In genomic region chr1:110344152-110344551, GRCh38 we compare ENCODE assay signal across 14 cellular contexts. TPM values are rescaled to one million over a fixed set of nuclear protein-coding genes. Genes with fewer than 3 reads are reported as not detected.
DNase-seq lines count a peak whose midpoint lies in the region; ATAC-seq and TF ChIP-seq lines count a peak whose summit lies in the region.
"Had no signal": no experiment of that assay in that cellular context is flagged by ENCODE, and none has a peak within 500 bp of the region (broad histone marks: within the 10 kb centered on the region; RNA-seq: fewer than 3 reads in every experiment).

No MANE protein-coding gene starts in this region.

- H3K79me1 ChIP-seq in mesenchymal stem cell (replicated peaks; ENCODE audit: low read length, poor library complexity, severe bottlenecking) = no peaks in the 10 kb centered on the region

- no peak for TF ChIP-seq POLR2A in vagina (IDR thresholded peaks at IDR 0.05)

- intact Hi-C loops in vagina (cut with DNase I) = loop anchor here (5.0 kb wide), 1 partner anchor 63 kb away; the partner anchor contains the start of gene LAMTOR5

- no peak for DNase-seq in HAP-1 (ENCODE audit: low spot score in 2 of 2)
- DNase-seq in mesenchymal stem cell = no peak
- DNase-seq in caudate nucleus (lab: John Stamatoyannopoulos, UW) = no peak
- DNase-seq in vagina (ENCODE audit: extremely low spot score in 2 of 2) = no peak
- no peak for DNase-seq in GM10248 (ENCODE audit: extremely low spot score)
- DNase-seq: activated CD8-positive, alpha-beta memory T cell treated with anti-CD3 and anti-CD28 coated beads, Interleukin-2, amount 50 U/mL, for 48 hours; HFFc6; NCI-H69; transverse colon had no signal

- CTCF ChIA-PET in GM10248 (lab: Yijun Ruan, JAX) = interaction anchor here (2.7 kb wide), 1 partner anchor 69 kb away, joined by 9 read pairs; no protein-coding TSS in a partner anchor

- no peak for TF ChIP-seq CTCF in vagina (IDR thresholded peaks at IDR 0.05)
- TF ChIP-seq CTCF in GM10248 (IDR thresholded peaks at IDR 0.05; ENCODE audit: control extremely low read depth, extremely low read depth, low read depth, missing control alignments) = no peak

- H2AFZ ChIP-seq in mesenchymal stem cell (ENCODE audit: low read depth, low read length) = no peak overlapping the region

- H3K23ac ChIP-seq in mesenchymal stem cell (ENCODE audit: low read length in 2 of 2) = no peak overlapping the region

- no peak overlapping the region for H4K91ac ChIP-seq in mesenchymal stem cell (ENCODE audit: low read length)

- no peaks in the 10 kb centered on the region for H3K36me3 Mint-ChIP-seq in activated T-helper 17 cell treated with anti-CD3 and anti-CD28 coated beads, Interleukin-2, amount 50 U/mL, for 72 hours (ENCODE audit: low read depth)

- H3K27ac Mint-ChIP-seq in activated T-helper 17 cell treated with anti-CD3 and anti-CD28 coated beads, Interleukin-2, amount 50 U/mL, for 72 hours = peak overlapping the region; percentile 85
- H3K27ac Mint-ChIP-seq: progenitor cell of endocrine pancreas had no signal

- H3K27me3 ChIP-seq in BLaER1 (no peaks in the 10 kb centered on the region), HAP-1 (ENCODE audit: low read depth) (no peaks in the 10 kb centered on the region), mesenchymal stem cell (ENCODE audit: control insufficient read depth in 1 of 2, insufficient read depth in 1 of 2, low read length in 2 of 2) (no peaks in the 10 kb centered on the region), vagina (no peaks in the 10 kb centered on the region)
- H3K27me3 ChIP-seq: transverse colon had no signal

- H2BK5ac ChIP-seq in mesenchymal stem cell (ENCODE audit: low read depth, low read length, poor library complexity, severe bottlenecking) = no peak overlapping the region

- peak overlapping the region; percentile 79; the same call in 1 of the 2 replicates for H3K4me3 ChIP-seq in BLaER1
- H3K4me3 ChIP-seq in HAP-1 = peak overlapping the region; percentile 97
- peak overlapping the region in 1 of 2 experiments; percentile 2 for H3K4me3 ChIP-seq in mesenchymal stem cell (ENCODE audit: insufficient read depth in 1 of 2, low read depth in 1 of 2, low read length in 2 of 2)
- H3K4me3 ChIP-seq in vagina = no peak overlapping the region

- H3K27ac ChIP-seq in BLaER1 (no peak overlapping the region), mesenchymal stem cell (ENCODE audit: low read length, poor library complexity, severe bottlenecking) (no peak overlapping the region), caudate nucleus (ENCODE audit: low read depth, low read length) (no peak overlapping the region), vagina (no peak overlapping the region)
- H3K27ac ChIP-seq: transverse colon had no signal

- in situ Hi-C loops in HAP-1 (cut with MboI; ENCODE audit: low sequenced_read_pairs) = no loop called here

- H3K9me3 Mint-ChIP-seq in activated T-helper 17 cell treated with anti-CD3 and anti-CD28 coated beads, Interleukin-2, amount 50 U/mL, for 72 hours = no peaks in the 10 kb centered on the region
- H3K9me3 Mint-ChIP-seq: HFFc6 had no signal

- H3K18ac ChIP-seq in mesenchymal stem cell (ENCODE audit: low read depth in 1 of 2, low read length in 2 of 2) = no peak overlapping the region

- H3K4me3 Mint-ChIP-seq in activated T-helper 17 cell treated with anti-CD3 and anti-CD28 coated beads, Interleukin-2, amount 50 U/mL, for 72 hours = no peak overlapping the region
- H3K4me3 Mint-ChIP-seq: HFFc6 had no signal

- peak overlapping the region; percentile 95 for H3K4me2 ChIP-seq in BLaER1
- no peak overlapping the region for H3K4me2 ChIP-seq in mesenchymal stem cell (ENCODE audit: low read length, poor library complexity, severe bottlenecking)

- H3K36me3 ChIP-seq in BLaER1 (peaks cover 55% of the 10 kb centered on the region), HAP-1 (replicated peaks) (peaks cover 65% of the 10 kb centered on the region), mesenchymal stem cell (ENCODE audit: control insufficient read depth in 1 of 2, insufficient read depth in 2 of 2, low read depth in 1 of 2, low read length in 2 of 2) (peaks cover 27 to 72% of the 10 kb centered on the region in 2 experiments), vagina (peaks cover 0 to 24% of the 10 kb centered on the region in 2 donors)

- no peak for ATAC-seq in activated T-helper 17 cell treated with anti-CD3 and anti-CD28 coated beads, Interleukin-2, amount 50 U/mL, for 72 hours (replicated peaks)
- ATAC-seq in HG03280 (IDR thresholded peaks at IDR 0.05; ENCODE audit: unreplicated experiment) = no peak
- ATAC-seq: left lobe of liver had no signal

- H3K27me3 Mint-ChIP-seq in activated T-helper 17 cell treated with anti-CD3 and anti-CD28 coated beads, Interleukin-2, amount 50 U/mL, for 72 hours = no peaks in the 10 kb centered on the region
- H3K27me3 Mint-ChIP-seq: progenitor cell of endocrine pancreas had no signal

- H3K9ac ChIP-seq in BLaER1 = 0 out of 2 replicates have a peak overlapping the region, but pooled peaks have one; percentile 98
- peak overlapping the region; percentile 70 for H3K9ac ChIP-seq in mesenchymal stem cell (ENCODE audit: low read length)

- H2BK15ac ChIP-seq in mesenchymal stem cell (ENCODE audit: low read depth, poor library complexity, severe bottlenecking) = no peak overlapping the region

- no peak overlapping the region for H2BK12ac ChIP-seq in mesenchymal stem cell (ENCODE audit: low read length in 2 of 2)

- peaks cover 89% of the 10 kb centered on the region for H3K4me1 ChIP-seq in BLaER1
- peaks cover 65% of the 10 kb centered on the region for H3K4me1 ChIP-seq in HAP-1
- H3K4me1 ChIP-seq in mesenchymal stem cell (ENCODE audit: control insufficient read depth, insufficient read depth, low read depth, low read length) = peaks cover 22% of the 10 kb centered on the region
- H3K4me1 ChIP-seq in vagina = peaks cover 90% of the 10 kb centered on the region

- no peak overlapping the region for H3K14ac ChIP-seq in mesenchymal stem cell (ENCODE audit: low read length in 2 of 2)

- H4K20me1 ChIP-seq in BLaER1 = peaks cover 97% of the 10 kb centered on the region

- POLR2A ChIA-PET in GM10248 (lab: Yijun Ruan, JAX) = no interaction called here

- H3K4me1 Mint-ChIP-seq in activated T-helper 17 cell treated with anti-CD3 and anti-CD28 coated beads, Interleukin-2, amount 50 U/mL, for 72 hours = peaks cover 39% of the 10 kb centered on the region

- H2AK5ac ChIP-seq in mesenchymal stem cell (ENCODE audit: low read length, severe bottlenecking) = no peak overlapping the region

- H2BK120ac ChIP-seq in mesenchymal stem cell (ENCODE audit: low read depth, low read length) = no peak overlapping the region

- H3K4ac ChIP-seq in mesenchymal stem cell (ENCODE audit: low read depth in 1 of 2, low read length in 2 of 2) = no peak overlapping the region

- no CpG with 5 or more reads among the region's 3 CpGs for WGBS in mesenchymal stem cell

- H3K9me3 ChIP-seq in BLaER1 (no peaks in the 10 kb centered on the region), HAP-1 (no peaks in the 10 kb centered on the region), mesenchymal stem cell (ENCODE audit: control insufficient read depth, low read length) (no peaks in the 10 kb centered on the region), vagina (no peaks in the 10 kb centered on the region)
- H3K9me3 ChIP-seq: transverse colon had no signal

- no peak overlapping the region for H4K8ac ChIP-seq in mesenchymal stem cell (ENCODE audit: low read length)

RNA-seq across cellular contexts. Expression of gene RBM15, which starts 5.0 kb away (rescaled TPM):
- 10 to 100 TPM; 61.8 to 86.2 TPM for total RNA-seq in activated T-helper 17 cell treated with anti-CD3 and anti-CD28 coated beads, Interleukin-2, amount 50 U/mL, for 72 hours
- polyA plus RNA-seq in mesenchymal stem cell (2013, experiment 1 of 2) = 5.2 TPM
- 4.8 TPM for polyA plus RNA-seq in mesenchymal stem cell (2013, experiment 2 of 2)
- total RNA-seq in vagina = 36.6 TPM

RNA-seq across cellular contexts. Expression of gene SLC16A4, which starts 46.7 kb away (rescaled TPM):
- total RNA-seq in activated T-helper 17 cell treated with anti-CD3 and anti-CD28 coated beads, Interleukin-2, amount 50 U/mL, for 72 hours = under 1 TPM; 0.19 to 0.58 TPM
- polyA plus RNA-seq in mesenchymal stem cell (2013, experiment 1 of 2) = 11.9 TPM
- polyA plus RNA-seq in mesenchymal stem cell (2013, experiment 2 of 2) = 12.4 TPM
- 6.4 TPM for total RNA-seq in vagina

Comparison
In these comparisons a context has a peak if more than half of its experiments do, and no peak if none do; other contexts are left out.
1. H3K4me3 ChIP-seq: peak in BLaER1 (single experiment) and HAP-1 (single experiment); none in vagina (0 of 2).